8 cellular contexts compared by ENCODE assay signal in the genomic region with DNA sequence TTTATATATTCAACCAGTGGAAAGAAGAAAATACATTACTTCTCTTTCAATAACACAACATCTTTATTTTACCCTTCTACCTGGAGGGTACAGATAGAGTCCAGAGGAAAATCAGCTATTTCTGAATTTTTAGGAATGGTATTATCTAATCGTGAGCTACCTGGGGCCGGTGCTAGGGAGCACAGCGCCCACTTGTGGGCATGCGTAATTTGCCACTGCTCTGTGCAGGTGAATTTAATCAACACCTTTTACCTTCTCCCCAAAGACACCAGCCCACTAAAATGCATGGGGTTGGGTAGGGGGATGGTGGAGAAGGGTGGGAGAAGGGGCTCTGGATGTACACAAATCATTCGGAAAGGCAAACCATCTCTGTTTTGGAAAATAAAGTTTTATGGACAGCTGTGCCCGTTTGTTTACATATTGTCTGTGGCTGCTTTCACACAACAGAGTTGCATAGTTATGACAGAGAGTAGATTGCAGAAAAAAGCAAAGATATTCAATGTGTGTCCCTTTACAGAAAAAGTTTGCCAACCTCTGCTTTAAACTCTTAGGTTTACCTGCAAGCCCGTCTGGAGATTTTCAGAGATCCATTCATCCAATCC. TPM values are rescaled to one million over a fixed set of nuclear protein-coding genes. Genes with fewer than 3 reads are reported as not detected.
A peak's percentile ranks its signal among the peaks of the same experiment; 100 is the strongest.
DNase-seq lines count a peak whose midpoint lies in the region; ATAC-seq and TF ChIP-seq lines count a peak whose summit lies in the region.

No MANE protein-coding gene starts in this region.

- ATAC-seq in GM21360 (IDR thresholded peaks at IDR 0.05; ENCODE audit: unreplicated experiment), result peak; percentile 71
- no peak for ATAC-seq in naive thymus-derived CD4-positive, alpha-beta T cell

- H3K9me3 Mint-ChIP-seq in endodermal cell (no peaks in the 10 kb centered on the region), type B pancreatic cell (peaks cover 4% of the 10 kb centered on the region)
- H3K9me3 Mint-ChIP-seq in naive thymus-derived CD4-positive, alpha-beta T cell, result peaks cover 0 to 2% (median 0%) of the 10 kb centered on the region in 11 donors

- intact Hi-C loops in naive thymus-derived CD4-positive, alpha-beta T cell (cut with micrococcal nuclease), result loop anchor here in 1 of 2 donors (2.0 kb wide), 1 partner anchor 1178 kb away; no protein-coding TSS in a partner anchor

- H3K27me3 Mint-ChIP-seq in endodermal cell (ENCODE audit: insufficient read depth) (no peaks in the 10 kb centered on the region), type B pancreatic cell (no peaks in the 10 kb centered on the region)
- peaks cover 0 to 4% (median 0%) of the 10 kb centered on the region in 5 donors for H3K27me3 Mint-ChIP-seq in naive thymus-derived CD4-positive, alpha-beta T cell

- H3K36me3 ChIP-seq in endodermal cell (ENCODE audit: control insufficient read depth, insufficient read depth, low read length), result no peaks in the 10 kb centered on the region
- H3K36me3 ChIP-seq in suprapubic skin, result no peaks in the 10 kb centered on the region
- no peaks in the 10 kb centered on the region for H3K36me3 ChIP-seq in naive thymus-derived CD4-positive, alpha-beta T cell (ENCODE audit: control insufficient read depth in 2 of 3, insufficient read depth in 3 of 3, low read length in 3 of 3)

- 42 to 81% methylated on average over 2 to 6 of the region's 7 CpGs for WGBS in endodermal cell (ENCODE audit: insufficient coverage in 1 of 2, insufficient read length in 1 of 2), 2 experiments
- 41% methylated on average over 7 of the region's 7 CpGs for WGBS in suprapubic skin

- DNase-seq in GM10248 (ENCODE audit: extremely low spot score), result peak; percentile 26
- DNase-seq in NCI-H1694 (lab: John Stamatoyannopoulos, UW), result peak; percentile 1
- DNase-seq in endodermal cell, result peak; percentile 86
- DNase-seq in type B pancreatic cell (ENCODE audit: extremely low spot score, unreplicated experiment), result no peak
- no peak for DNase-seq in suprapubic skin (ENCODE audit: low spot score in 2 of 2)
- DNase-seq in naive thymus-derived CD4-positive, alpha-beta T cell, result no peak
- no peak for DNase-seq in SIG-M5 (lab: John Stamatoyannopoulos, UW)

- H3K4me3 Mint-ChIP-seq in endodermal cell, result no peak overlapping the region
- no peak overlapping the region for H3K4me3 Mint-ChIP-seq in type B pancreatic cell
- H3K4me3 Mint-ChIP-seq in naive thymus-derived CD4-positive, alpha-beta T cell, result no peak overlapping the region

- H3K27ac ChIP-seq in endodermal cell (ENCODE audit: low read depth, low read length) (no peak overlapping the region), suprapubic skin (no peak overlapping the region)
- no peak overlapping the region for H3K27ac ChIP-seq in naive thymus-derived CD4-positive, alpha-beta T cell (ENCODE audit: low read depth, low read length)

- POLR2A ChIA-PET in GM10248 (lab: Yijun Ruan, JAX), result no interaction called here
- POLR2A ChIA-PET in naive thymus-derived CD4-positive, alpha-beta T cell (lab: Charles Lee), result no interaction called here

- TF ChIP-seq CTCF in GM10248 (IDR thresholded peaks at IDR 0.05; ENCODE audit: control extremely low read depth, extremely low read depth, low read depth, missing control alignments) (peak; percentile 87), endodermal cell (conservative IDR thresholded peaks at IDR 0.05) (peak; percentile 99), type B pancreatic cell (conservative IDR thresholded peaks at IDR 0.05) (peak; percentile 80), suprapubic skin (IDR thresholded peaks at IDR 0.05) (peak in 1 of 2 donors; percentile 23)

- no peak overlapping the region for H3K4me3 ChIP-seq in endodermal cell (ENCODE audit: low read length)
- no peak overlapping the region for H3K4me3 ChIP-seq in suprapubic skin
- no peak overlapping the region for H3K4me3 ChIP-seq in naive thymus-derived CD4-positive, alpha-beta T cell (ENCODE audit: low read length)

- H3K27me3 ChIP-seq in endodermal cell (ENCODE audit: control insufficient read depth, insufficient read depth, low read length, poor library complexity, severe bottlenecking) (no peaks in the 10 kb centered on the region), suprapubic skin (no peaks in the 10 kb centered on the region)
- no peaks in the 10 kb centered on the region for H3K27me3 ChIP-seq in naive thymus-derived CD4-positive, alpha-beta T cell (ENCODE audit: control insufficient read depth in 2 of 2, insufficient read depth in 2 of 2, low read length in 2 of 2)

- H3K9me3 ChIP-seq in endodermal cell (ENCODE audit: control insufficient read depth, low read length) (no peaks in the 10 kb centered on the region), suprapubic skin (no peaks in the 10 kb centered on the region)
- no peaks in the 10 kb centered on the region for H3K9me3 ChIP-seq in naive thymus-derived CD4-positive, alpha-beta T cell (ENCODE audit: control insufficient read depth in 2 of 3, low read length in 3 of 3)

- CTCF ChIA-PET in GM10248 (lab: Yijun Ruan, JAX), result interaction anchor here (0.6 to 3.1 kb wide), 31 partner anchors 9 to 1178 kb away, joined by 3 to 94 read pairs (median 4); no protein-coding TSS in a partner anchor
- CTCF ChIA-PET in naive thymus-derived CD4-positive, alpha-beta T cell (lab: Charles Lee), result no interaction called here

- TF ChIP-seq EP300 in suprapubic skin (IDR thresholded peaks at IDR 0.05), result no peak

- H3K4me1 Mint-ChIP-seq in endodermal cell, result peaks cover 11% of the 10 kb centered on the region
- H3K4me1 Mint-ChIP-seq in type B pancreatic cell (ENCODE audit: unreplicated experiment), result peaks cover 11% of the 10 kb centered on the region
- H3K4me1 Mint-ChIP-seq in naive thymus-derived CD4-positive, alpha-beta T cell, result no peaks in the 10 kb centered on the region

- H3K36me3 Mint-ChIP-seq in endodermal cell (ENCODE audit: low read depth), result no peaks in the 10 kb centered on the region
- no peaks in the 10 kb centered on the region for H3K36me3 Mint-ChIP-seq in type B pancreatic cell
- H3K36me3 Mint-ChIP-seq in naive thymus-derived CD4-positive, alpha-beta T cell, result no peaks in the 10 kb centered on the region

- no peak for TF ChIP-seq POLR2A in suprapubic skin (IDR thresholded peaks at IDR 0.05)

- no peaks in the 10 kb centered on the region for H3K4me1 ChIP-seq in endodermal cell (ENCODE audit: control insufficient read depth, insufficient read depth, low read length)
- no peaks in the 10 kb centered on the region for H3K4me1 ChIP-seq in suprapubic skin
- H3K4me1 ChIP-seq in naive thymus-derived CD4-positive, alpha-beta T cell (ENCODE audit: control insufficient read depth in 2 of 2, insufficient read depth in 2 of 2, low read length in 2 of 2), result no peaks in the 10 kb centered on the region

- no peak overlapping the region for H3K9ac ChIP-seq in endodermal cell (ENCODE audit: extremely low read depth, low read length, poor library complexity, severe bottlenecking)

- H3K27ac Mint-ChIP-seq in endodermal cell (no peak overlapping the region), type B pancreatic cell (no peak overlapping the region)
- no peak overlapping the region for H3K27ac Mint-ChIP-seq in naive thymus-derived CD4-positive, alpha-beta T cell

RNA-seq across cellular contexts. Expression of a gene that starts 51.5 kb away (rescaled TPM):
- total RNA-seq in endodermal cell, result under 1 TPM; 0.77 to 0.97 TPM
- polyA plus RNA-seq in endodermal cell (2013, experiment 1 of 2), result 73.3 TPM
- polyA plus RNA-seq in endodermal cell (2013, experiment 2 of 2), result 64.3 TPM
- 5.4 and 11.6 TPM in 2 replicates for total RNA-seq in type B pancreatic cell (ENCODE audit: low replicate concordance)
- total RNA-seq in suprapubic skin, result under 1 TPM in 1 of 4 donors, not detected in 3; 0.16 TPM
- total RNA-seq in naive thymus-derived CD4-positive, alpha-beta T cell, result not detected
- not detected for polyA plus RNA-seq in naive thymus-derived CD4-positive, alpha-beta T cell

Comparison
In these comparisons a context has a peak if more than half of its experiments do, and no peak if none do; other contexts are left out.
1. DNase-seq: peak in GM10248 (single experiment), NCI-H1694 (single experiment) and endodermal cell (single experiment); none in type B pancreatic cell (single experiment), suprapubic skin (0 of 2), naive thymus-derived CD4-positive, alpha-beta T cell (0 of 9) and SIG-M5 (single experiment).